8 cellular contexts compared by ENCODE assay signal in the genomic region with DNA sequence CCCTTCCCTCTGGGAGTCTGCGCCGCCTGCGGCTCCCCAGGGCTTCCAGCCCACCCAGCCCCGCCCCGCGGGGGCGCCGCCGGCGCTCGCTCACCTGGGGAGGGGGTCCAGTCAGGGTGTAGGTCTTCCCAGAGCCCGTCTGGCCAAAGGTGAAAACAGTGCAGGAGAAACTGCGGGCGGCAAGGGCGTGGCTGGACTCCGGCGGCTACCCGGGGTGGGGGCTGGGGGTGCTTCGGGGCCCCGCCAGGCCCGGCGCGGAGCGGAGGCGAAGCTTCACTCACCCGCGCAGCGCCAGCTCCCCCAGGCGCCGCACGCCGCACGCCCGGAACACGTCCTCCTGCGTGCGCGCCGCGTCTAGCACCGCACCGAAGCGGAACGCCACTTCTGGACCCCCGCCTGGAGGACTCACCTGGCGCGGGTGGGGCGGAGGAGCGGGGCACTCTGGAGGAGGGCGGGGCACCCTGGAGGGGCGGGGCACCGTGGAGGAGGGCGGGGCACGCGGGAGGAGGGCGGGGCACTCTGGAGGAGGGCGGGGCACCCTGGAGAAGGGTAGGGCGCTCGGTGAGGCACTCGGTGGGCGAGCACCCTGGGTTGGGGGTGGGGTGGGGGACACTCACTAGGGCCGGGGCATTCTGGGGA. TPM values are rescaled to one million over a fixed set of nuclear protein-coding genes. Genes with fewer than 3 reads are reported as not detected.
DNase-seq lines count a peak whose midpoint lies in the region; ATAC-seq and TF ChIP-seq lines count a peak whose summit lies in the region.

No MANE protein-coding gene starts in this region.

- intact Hi-C loops in Right ventricle myocardium superior (cut with DNase I): no loop called here

- no peak for TF ChIP-seq CTCF in progenitor cell of endocrine pancreas (IDR thresholded peaks at IDR 0.05; ENCODE audit: unreplicated experiment)

- H3K27me3 Mint-ChIP-seq in progenitor cell of endocrine pancreas: no peaks in the 10 kb centered on the region

- H3K9me3 Mint-ChIP-seq in progenitor cell of endocrine pancreas (ENCODE audit: low read depth): peaks cover 10% of the 10 kb centered on the region

- peak overlapping the region; percentile 77 for H3K4me3 Mint-ChIP-seq in progenitor cell of endocrine pancreas (ENCODE audit: low read depth)

- DNase-seq in NCI-H1694 treated with DMSO at 0.1 percent for 48 hours (lab: John Stamatoyannopoulos, UW) (peak; percentile 68), NCI-H1694 (lab: John Stamatoyannopoulos, UW) (no peak), SW480 (ENCODE audit: low spot score) (peak; percentile 44), Right ventricle myocardium superior (no peak), progenitor cell of endocrine pancreas (ENCODE audit: low spot score, unreplicated experiment) (peak; percentile 67), NCI-H187 treated with DMSO at 0.1 percent for 48 hours (lab: John Stamatoyannopoulos, UW) (no peak)

- peak; percentile 90 for ATAC-seq in Right ventricle myocardium superior (ENCODE audit: poor library complexity)
- ATAC-seq in HG02678 (IDR thresholded peaks at IDR 0.05; ENCODE audit: unreplicated experiment): no peak
- no peak for ATAC-seq in HG03045 (IDR thresholded peaks at IDR 0.05; ENCODE audit: unreplicated experiment)

- no peak overlapping the region for H3K27ac Mint-ChIP-seq in progenitor cell of endocrine pancreas

- H3K4me1 Mint-ChIP-seq in progenitor cell of endocrine pancreas (ENCODE audit: low read depth): peaks cover 26% of the 10 kb centered on the region

- peaks cover 28% of the 10 kb centered on the region for H3K36me3 Mint-ChIP-seq in progenitor cell of endocrine pancreas (ENCODE audit: insufficient read depth)

RNA-seq across cellular contexts. Expression of gene KIF12, which starts 1.0 kb away (rescaled TPM):
- total RNA-seq in Right ventricle myocardium superior (not detected), progenitor cell of endocrine pancreas (166 and 176 TPM in 2 replicates)

RNA-seq across cellular contexts. Expression of gene AMBP, which starts 20.0 kb away (rescaled TPM):
- 0.51 TPM for total RNA-seq in Right ventricle myocardium superior
- total RNA-seq in progenitor cell of endocrine pancreas: 678 and 717 TPM in 2 replicates

RNA-seq across cellular contexts. Expression of gene COL27A1, which starts 57.2 kb away (rescaled TPM):
- total RNA-seq in Right ventricle myocardium superior: 8.0 TPM
- total RNA-seq in progenitor cell of endocrine pancreas: 162 and 178 TPM in 2 replicates

Comparison
In these comparisons a context has a peak if more than half of its experiments do, and no peak if none do; other contexts are left out.
1. DNase-seq: peak in NCI-H1694 treated with DMSO at 0.1 percent for 48 hours (single experiment), SW480 (single experiment) and progenitor cell of endocrine pancreas (single experiment); none in NCI-H1694 (single experiment), Right ventricle myocardium superior (single experiment) and NCI-H187 treated with DMSO at 0.1 percent for 48 hours (single experiment).
2. RNA of gene KIF12, which starts 1.0 kb away (total RNA-seq): 166 to 176 TPM in progenitor cell of endocrine pancreas; not detected in Right ventricle myocardium superior (single experiment); every median in the first group is over 100 times any median in the second.
3. RNA of gene AMBP, which starts 20.0 kb away (total RNA-seq): 678 to 717 TPM in progenitor cell of endocrine pancreas; 0.51 TPM in Right ventricle myocardium superior (single experiment); every median in the first group is over 100 times any median in the second.
4. RNA of gene COL27A1, which starts 57.2 kb away (total RNA-seq): 162 to 178 TPM in progenitor cell of endocrine pancreas; 8.0 TPM in Right ventricle myocardium superior (single experiment); every median in the first group is over 10 times any median in the second.